Comparison of ENCODE assay signal across 1 cellular context in genomic region chr11:87097582-87097981, GRCh38.
A peak's percentile ranks its signal among the peaks of the same experiment; 100 is the strongest.
TF ChIP-seq lines count a peak whose summit lies in the region.

No MANE protein-coding gene starts in this region.

TF ChIP-seq in HepG2, 621 proteins besides CTCF, POLR2A, EP300 and RAD21 (continued from another document and continues in another):
- TF ChIP-seq TBX3 (IDR thresholded peaks at IDR 0.05; ENCODE audit: borderline replicate concordance) (no peak), IKZF1 (IDR thresholded peaks at IDR 0.05) (no peak), HNF4G (IDR thresholded peaks at IDR 0.05; ENCODE audit: borderline replicate concordance, low read depth, low read length) (peak; percentile 69), HNF4G (CRISPR knock-in tag; IDR thresholded peaks at IDR 0.05; ENCODE audit: borderline replicate concordance, low read depth) (no peak), BCL3 (CRISPR knock-in tag; IDR thresholded peaks at IDR 0.05) (no peak), MLLT10 (CRISPR knock-in tag; IDR thresholded peaks at IDR 0.05) (no peak), POGK (CRISPR knock-in tag; conservative IDR thresholded peaks at IDR 0.05) (no peak), NR1H2 (CRISPR knock-in tag; IDR thresholded peaks at IDR 0.05; ENCODE audit: borderline replicate concordance, low read depth) (no peak), HOXA5 (CRISPR knock-in tag; IDR thresholded peaks at IDR 0.05) (no peak), PAF1 (CRISPR knock-in tag; IDR thresholded peaks at IDR 0.05) (no peak), SNAPC4 (CRISPR knock-in tag; IDR thresholded peaks at IDR 0.05) (no peak), RBM39 (IDR thresholded peaks at IDR 0.05; ENCODE audit: low read depth, low read length, poor library complexity, severe bottlenecking) (no peak), POGZ (CRISPR knock-in tag; IDR thresholded peaks at IDR 0.05) (peak; percentile 77), PBX2 (CRISPR knock-in tag; IDR thresholded peaks at IDR 0.05) (no peak), SMC3 (IDR thresholded peaks at IDR 0.05; ENCODE audit: low read length) (peak; percentile 62), ZSCAN21 (CRISPR knock-in tag; IDR thresholded peaks at IDR 0.05; ENCODE audit: borderline replicate concordance) (no peak), POLR2G (IDR thresholded peaks at IDR 0.05; ENCODE audit: low read depth, low read length) (no peak), CBFB (CRISPR knock-in tag; IDR thresholded peaks at IDR 0.05) (no peak), HMGA1 (CRISPR knock-in tag; conservative IDR thresholded peaks at IDR 0.05) (no peak), RFX5 (IDR thresholded peaks at IDR 0.05; ENCODE audit: low read depth, low read length) (no peak), ZBTB38 (CRISPR knock-in tag; IDR thresholded peaks at IDR 0.05) (no peak), RXRA (CRISPR knock-in tag; IDR thresholded peaks at IDR 0.05) (no peak), ZNF775 (CRISPR knock-in tag; IDR thresholded peaks at IDR 0.05; ENCODE audit: borderline replicate concordance) (no peak), ZBTB44 (CRISPR knock-in tag; IDR thresholded peaks at IDR 0.05) (no peak), RNF2 (conservative IDR thresholded peaks at IDR 0.05; ENCODE audit: low read depth) (no peak), SP1 (IDR thresholded peaks at IDR 0.05) (no peak), SP1 (CRISPR knock-in tag; IDR thresholded peaks at IDR 0.05) (no peak), RBM22 (optimal IDR thresholded peaks at IDR 0.05; ENCODE audit: low read length) (peak; percentile 74), ELF4 (CRISPR knock-in tag; IDR thresholded peaks at IDR 0.05; ENCODE audit: borderline replicate concordance) (no peak), ZBTB4 (CRISPR knock-in tag; IDR thresholded peaks at IDR 0.05; ENCODE audit: borderline replicate concordance) (no peak), DNMT1 (CRISPR knock-in tag; IDR thresholded peaks at IDR 0.05) (no peak), SP2 (CRISPR knock-in tag; IDR thresholded peaks at IDR 0.05) (no peak), HOXA3 (CRISPR knock-in tag; IDR thresholded peaks at IDR 0.05) (peak; percentile 30; the same call in 1 of the 2 replicates), ZNF354B (CRISPR knock-in tag; IDR thresholded peaks at IDR 0.05) (no peak), SSRP1 (CRISPR knock-in tag; IDR thresholded peaks at IDR 0.05) (no peak), ZXDC (CRISPR knock-in tag; IDR thresholded peaks at IDR 0.05) (no peak), ZNF12 (CRISPR knock-in tag; IDR thresholded peaks at IDR 0.05) (no peak), MAFF (IDR thresholded peaks at IDR 0.05; ENCODE audit: low read depth, low read length) (peak; percentile 59), KDM5B (CRISPR knock-in tag; IDR thresholded peaks at IDR 0.05; ENCODE audit: borderline replicate concordance) (no peak), MAX (IDR thresholded peaks at IDR 0.05) (0 out of 2 replicates have a peak, but pooled peaks have one; percentile 41), BCL6 (CRISPR knock-in tag; IDR thresholded peaks at IDR 0.05) (no peak), HNRNPUL1 (IDR thresholded peaks at IDR 0.05; ENCODE audit: low read depth, low read length) (no peak), FOXO4 (CRISPR knock-in tag; conservative IDR thresholded peaks at IDR 0.05) (no peak), ZBTB21 (CRISPR knock-in tag; IDR thresholded peaks at IDR 0.05) (no peak), HNRNPL (IDR thresholded peaks at IDR 0.05; ENCODE audit: low read depth, low read length) (no peak), FOXM1 (CRISPR knock-in tag; IDR thresholded peaks at IDR 0.05) (no peak), ZNF709 (CRISPR knock-in tag; IDR thresholded peaks at IDR 0.05) (no peak), ELF3 (CRISPR knock-in tag; IDR thresholded peaks at IDR 0.05) (peak; percentile 91), NCOA2 (CRISPR knock-in tag; IDR thresholded peaks at IDR 0.05) (no peak; the same call in 1 of the 2 replicates), HOXD1 (CRISPR knock-in tag; IDR thresholded peaks at IDR 0.05) (no peak), SOX5 (CRISPR knock-in tag; IDR thresholded peaks at IDR 0.05; ENCODE audit: borderline replicate concordance) (peak; percentile 40; the same call in 1 of the 2 replicates), HES4 (CRISPR knock-in tag; IDR thresholded peaks at IDR 0.05; ENCODE audit: borderline replicate concordance) (no peak), NFE2L2 (IDR thresholded peaks at IDR 0.05; ENCODE audit: low read length) (no peak), ZNF230 (CRISPR knock-in tag; IDR thresholded peaks at IDR 0.05) (no peak), BHLHE40 (IDR thresholded peaks at IDR 0.05; ENCODE audit: low read length) (no peak), ZNF749 (CRISPR knock-in tag; IDR thresholded peaks at IDR 0.05; ENCODE audit: borderline replicate concordance) (no peak)
